ENCODE assay signal across 15 cellular contexts in genomic region chr2:60958800-60959199, GRCh38. TPM values are rescaled to one million over a fixed set of nuclear protein-coding genes. Genes with fewer than 3 reads are reported as not detected.
DNase-seq lines count a peak whose midpoint lies in the region; ATAC-seq and TF ChIP-seq lines count a peak whose summit lies in the region.
"Had no signal": no experiment of that assay in that cellular context is flagged by ENCODE, and none has a peak within 500 bp of the region (broad histone marks: within the 10 kb centered on the region; RNA-seq: fewer than 3 reads in every experiment).

No MANE protein-coding gene starts in this region.

- TF ChIP-seq CTCF in brain microvascular endothelial cell (IDR thresholded peaks at IDR 0.05; ENCODE audit: low read depth, low read length, missing control alignments) (no peak), transverse colon (IDR thresholded peaks at IDR 0.05) (no peak)

- no peaks in the 10 kb centered on the region for H3K9me3 ChIP-seq in transverse colon

- H3K4me3 ChIP-seq in brain microvascular endothelial cell (ENCODE audit: low read depth, low read length), result no peak overlapping the region
- no peak overlapping the region for H3K4me3 ChIP-seq in transverse colon
- H3K4me3 ChIP-seq: lung had no signal

- no peaks in the 10 kb centered on the region for H3K36me3 ChIP-seq in brain microvascular endothelial cell (replicated peaks)
- no peaks in the 10 kb centered on the region for H3K36me3 ChIP-seq in transverse colon

- TF ChIP-seq POLR2A in transverse colon (IDR thresholded peaks at IDR 0.05), result no peak

- H3K4me1 ChIP-seq in transverse colon, result peaks cover 0 to 7% (median 2%) of the 10 kb centered on the region in 4 donors

- DNase-seq in NCI-H2029 (lab: John Stamatoyannopoulos, UW), result peak; percentile 33
- no peak for DNase-seq in NCI-H2029 treated with DMSO at 0.1 percent for 48 hours (lab: John Stamatoyannopoulos, UW)
- peak; percentile 43 for DNase-seq in brain microvascular endothelial cell
- peak; percentile 84 for DNase-seq in iris pigment epithelial cell (ENCODE audit: low read depth)
- DNase-seq in transverse colon, result no peak
- DNase-seq in cerebellar nuclear complex (lab: John Stamatoyannopoulos, UW), result no peak
- no peak for DNase-seq in DMS114 treated with DMSO at 0.1 percent for 48 hours (lab: John Stamatoyannopoulos, UW; ENCODE audit: unreplicated experiment)
- DNase-seq: activated CD4-positive, alpha-beta T cell treated with anti-CD3 and anti-CD28 coated beads, Interleukin-2, amount 10 ng/mL, durations not matched to agents 24 days and 14 days; central memory CD4-positive, alpha-beta T cell; DMS 273 treated with DMSO at 0.1 percent for 48 hours; substantia nigra; SW 1271 had no signal

- 76 to 93% methylated on average over 2 to 3 of the region's 3 CpGs for WGBS in transverse colon (ENCODE audit: low coverage in 1 of 2), 2 donors

- intact Hi-C loops in transverse colon (cut with DNase I; ENCODE audit: low total_unique reads), result no loop called here

- no peak for TF ChIP-seq EP300 in transverse colon (IDR thresholded peaks at IDR 0.05; ENCODE audit: low read depth)

- in situ Hi-C loops in brain microvascular endothelial cell (cut with HindIII; ENCODE audit: low pct_ligation_motif_present, low sequenced_read_pairs), result no loop called here
- in situ Hi-C loops in transverse colon (cut with MboI; ENCODE audit: low pct_ligation_motif_present in 1 of 4, low pct_unique_long_range_greater_than_20kb in 1 of 4, low sequenced_read_pairs in 3 of 4), result no loop called here

- H3K27ac ChIP-seq in brain microvascular endothelial cell, result peak overlapping the region; percentile 50
- peak overlapping the region in 3 of 4 donors; percentile 31 to 56 (median 49) for H3K27ac ChIP-seq in transverse colon
- H3K27ac ChIP-seq: 22Rv1 had no signal

- H3K27me3 ChIP-seq in brain microvascular endothelial cell (replicated peaks) (no peaks in the 10 kb centered on the region), transverse colon (no peaks in the 10 kb centered on the region)

- ATAC-seq in HG03439 (IDR thresholded peaks at IDR 0.05; ENCODE audit: unreplicated experiment), result no peak

RNA-seq across cellular contexts. Expression of gene PEX13, which starts 58.7 kb away (rescaled TPM):
- 10 to 100 TPM; 20.2 to 44.1 (median 34.6) TPM for total RNA-seq in transverse colon

RNA-seq across cellular contexts. Expression of gene PUS10, which starts 59.3 kb away (rescaled TPM):
- total RNA-seq in transverse colon, result 10 to 100 TPM in 3 of 4 donors, 1 to 10 TPM in 1; 3.8 to 26.4 (median 12.1) TPM

Comparison
In these comparisons a context has a peak if more than half of its experiments do, and no peak if none do; other contexts are left out.
1. DNase-seq: peak in NCI-H2029 (single experiment), brain microvascular endothelial cell (single experiment) and iris pigment epithelial cell (single experiment); none in NCI-H2029 treated with DMSO at 0.1 percent for 48 hours (single experiment), transverse colon (single experiment), cerebellar nuclear complex (0 of 2) and DMS114 treated with DMSO at 0.1 percent for 48 hours (single experiment).